Comparison of ENCODE assay signal across 8 cellular contexts in genomic region chr5:58459276-58459859, GRCh38. TPM values are rescaled to one million over a fixed set of nuclear protein-coding genes. Genes with fewer than 3 reads are reported as not detected.
A peak's percentile ranks its signal among the peaks of the same experiment; 100 is the strongest.
DNase-seq lines count a peak whose midpoint lies in the region; ATAC-seq and TF ChIP-seq lines count a peak whose summit lies in the region.

No MANE protein-coding gene starts in this region.

- peak overlapping the region; percentile 98 for H3K27ac ChIP-seq in hepatocyte
- H3K27ac ChIP-seq in gastrocnemius medialis = peak overlapping the region; percentile 90 to 96 (median 93)

- TF ChIP-seq CTCF in AG09309 (IDR thresholded peaks at IDR 0.05; ENCODE audit: control insufficient read depth, insufficient read depth, low read depth, low read length, missing control alignments) (no peak), hepatocyte (IDR thresholded peaks at IDR 0.05; ENCODE audit: poor library complexity) (no peak), gastrocnemius medialis (IDR thresholded peaks at IDR 0.05 in 4 of 5, conservative IDR thresholded peaks at IDR 0.05 in 1 of 5) (no peak)

- intact Hi-C loops in gastrocnemius medialis (cut with DNase I; ENCODE audit: low total_unique reads) = no loop called here

- ATAC-seq in GM19452 (IDR thresholded peaks at IDR 0.05; ENCODE audit: unreplicated experiment) = peak; percentile 0
- ATAC-seq in gastrocnemius medialis = peak in 1 of 2 donors; percentile 9
- ATAC-seq in GM21576 (IDR thresholded peaks at IDR 0.05; ENCODE audit: unreplicated experiment) = no peak

- peaks cover 53% of the 10 kb centered on the region for H3K79me2 ChIP-seq in hepatocyte

- H3K27me3 ChIP-seq in hepatocyte (no peaks in the 10 kb centered on the region), gastrocnemius medialis (no peaks in the 10 kb centered on the region)

- WGBS in hepatocyte (ENCODE audit: low lambda C conversion rate, missing lambda C conversion rate) = 2% methylated on average over 39 of the region's 43 CpGs

- H3K4me3 ChIP-seq in AG09309 (ENCODE audit: control insufficient read depth, low read depth, low read length) (peak overlapping the region; percentile 93), hepatocyte (peak overlapping the region; percentile 85), gastrocnemius medialis (peak overlapping the region; percentile 70 to 92 (median 81))

- TF ChIP-seq POLR2A in gastrocnemius medialis (IDR thresholded peaks at IDR 0.05) = no peak

- no peak for DNase-seq in AG09309 (ENCODE audit: low read depth)
- DNase-seq in NCI-H226 = peak; percentile 49
- peak; percentile 26 for DNase-seq in amniotic stem cell (lab: John Stamatoyannopoulos, UW)
- peak; percentile 64 for DNase-seq in hepatocyte (ENCODE audit: low spot score)
- DNase-seq in gastrocnemius medialis = peak; percentile 8 to 15
- DNase-seq in hippocampal formation (lab: John Stamatoyannopoulos, UW) = no peak

- H3K9me3 ChIP-seq in hepatocyte (ENCODE audit: low read depth) = no peaks in the 10 kb centered on the region
- H3K9me3 ChIP-seq in gastrocnemius medialis = no peaks in the 10 kb centered on the region

- H3K36me3 ChIP-seq in hepatocyte (replicated peaks; ENCODE audit: insufficient read depth, low read depth) (peaks cover 12% of the 10 kb centered on the region), gastrocnemius medialis (peaks cover 0 to 29% of the 10 kb centered on the region in 2 donors)

- peak overlapping the region; percentile 17 for H2AFZ ChIP-seq in hepatocyte

- H3K9me2 ChIP-seq in hepatocyte (replicated peaks; ENCODE audit: insufficient read depth) = no peaks in the 10 kb centered on the region

- in situ Hi-C loops in gastrocnemius medialis (cut with MboI; ENCODE audit: low sequenced_read_pairs in 4 of 4) = loop anchor here in 3 of 4 donors (10.0 to 25.0 kb wide), 4 partner anchors 572 to 1547 kb away; partner anchors contain the start of gene SETD9 (in 1 of the 3)

- peaks cover 16% of the 10 kb centered on the region for H3K4me1 ChIP-seq in hepatocyte (ENCODE audit: insufficient read depth)
- H3K4me1 ChIP-seq in gastrocnemius medialis = no peaks in the 10 kb centered on the region

- H4K20me1 ChIP-seq in hepatocyte (ENCODE audit: insufficient read depth, poor library complexity, severe bottlenecking) = peaks cover 42% of the 10 kb centered on the region

- peak overlapping the region; percentile 92 for H3K4me2 ChIP-seq in hepatocyte

RNA-seq across cellular contexts. Expression of gene PLK2, which starts 0.5 kb away (rescaled TPM):
- total RNA-seq in hepatocyte = 183 and 186 TPM in 2 replicates
- polyA plus RNA-seq in hepatocyte = 96.2 and 98.0 TPM in 2 replicates
- 10 to 100 TPM in 2 of 4 donors, 1 to 10 TPM in 2; 5.6 to 21.9 (median 10.6) TPM for total RNA-seq in gastrocnemius medialis

RNA-seq across cellular contexts. Expression of gene GAPT, which starts 31.9 kb away (rescaled TPM):
- total RNA-seq in hepatocyte (not detected in 2 replicates), gastrocnemius medialis (under 1 TPM in 1 of 4 donors, not detected in 3; 0.60 TPM)
- not detected in 2 replicates for polyA plus RNA-seq in hepatocyte

Comparison
In these comparisons a context has a peak if more than half of its experiments do, and no peak if none do; other contexts are left out.
1. DNase-seq: peak in NCI-H226 (single experiment), amniotic stem cell (single experiment), hepatocyte (single experiment) and gastrocnemius medialis (2 of 2); none in AG09309 (single experiment) and hippocampal formation (0 of 2).
2. Peak in every context shown above with its lines, with median percentiles within 50 percentile points of each other: H3K4me3 ChIP-seq.